9 cellular contexts compared by ENCODE assay signal in genomic region chr10:63421591-63421990, GRCh38. TPM values are rescaled to one million over a fixed set of nuclear protein-coding genes. Genes with fewer than 3 reads are reported as not detected.
A peak's percentile ranks its signal among the peaks of the same experiment; 100 is the strongest.
DNase-seq lines count a peak whose midpoint lies in the region; ATAC-seq, FAIRE-seq and TF ChIP-seq lines count a peak whose summit lies in the region.
"Had no signal": no experiment of that assay in that cellular context is flagged by ENCODE, and none has a peak within 500 bp of the region (broad histone marks: within the 10 kb centered on the region; RNA-seq: fewer than 3 reads in every experiment).

No MANE protein-coding gene starts in this region.

- H3K4me1 ChIP-seq in Loucy (ENCODE audit: insufficient read depth, low read length, poor library complexity, severe bottlenecking) (peaks cover 17% of the 10 kb centered on the region), aorta (ENCODE audit: control insufficient read depth in 1 of 2, insufficient read depth in 2 of 2, low read length in 2 of 2) (no peaks in the 10 kb centered on the region)

- DNase-seq in globus pallidus (ENCODE audit: low spot score) (peak; percentile 16), aorta (no peak), NCI-H1417 (lab: John Stamatoyannopoulos, UW) (no peak), RCC 7860 (ENCODE audit: low spot score) (no peak), SHP77 treated with DMSO at 0.1 percent for 48 hours (lab: John Stamatoyannopoulos, UW) (no peak)

- peaks cover 4% of the 10 kb centered on the region for H4K20me1 ChIP-seq in Loucy (ENCODE audit: insufficient read depth, low read length, poor library complexity, severe bottlenecking)

- no peak for FAIRE-seq in RCC 7860 (lab: Jason Lieb, UNC)

- peak overlapping the region; percentile 15 for H3K9ac ChIP-seq in Loucy (ENCODE audit: low read depth, low read length, poor library complexity, severe bottlenecking)
- H3K9ac ChIP-seq: KMS-11 had no signal

- H3K9me3 ChIP-seq in Loucy (ENCODE audit: insufficient read depth, low read depth, low read length) (no peaks in the 10 kb centered on the region), aorta (ENCODE audit: control insufficient read depth, low read length) (no peaks in the 10 kb centered on the region)

- H3K9me2 ChIP-seq in Loucy (replicated peaks; ENCODE audit: low read depth, low read length), result no peaks in the 10 kb centered on the region

- H3K4me2 ChIP-seq in Loucy (ENCODE audit: low read depth, low read length, poor library complexity, severe bottlenecking), result peak overlapping the region; percentile 60
- H3K4me2 ChIP-seq: KMS-11 had no signal

- H3K27ac ChIP-seq in aorta (ENCODE audit: low read depth in 1 of 2, low read length in 2 of 2), result no peak overlapping the region
- H3K27ac ChIP-seq: KMS-11 had no signal

- H3K4me3 ChIP-seq in Loucy (ENCODE audit: low read length, poor library complexity, severe bottlenecking) (peak overlapping the region; percentile 46), aorta (ENCODE audit: low read length in 2 of 2) (no peak overlapping the region)

- ATAC-seq in GM18517 (IDR thresholded peaks at IDR 0.05; ENCODE audit: unreplicated experiment), result peak; percentile 96
- ATAC-seq in GM21737 (IDR thresholded peaks at IDR 0.05; ENCODE audit: unreplicated experiment), result peak; percentile 96
- ATAC-seq in aorta (ENCODE audit: low FRiP score), result no peak

- H3F3A ChIP-seq in Loucy (ENCODE audit: low read depth), result peaks cover 5% of the 10 kb centered on the region; the same call in 1 of the 2 replicates

- intact Hi-C loops in aorta (cut with DNase I), result no loop called here

- no peak overlapping the region for H2AFZ ChIP-seq in Loucy (ENCODE audit: low read length)

- no peaks in the 10 kb centered on the region for H3K27me3 ChIP-seq in Loucy (ENCODE audit: insufficient read depth, low read length, poor library complexity, severe bottlenecking)
- H3K27me3 ChIP-seq in aorta (ENCODE audit: control insufficient read depth in 1 of 2, insufficient read depth in 2 of 2, low read length in 1 of 2), result no peaks in the 10 kb centered on the region

- no peak for TF ChIP-seq CTCF in Loucy (conservative IDR thresholded peaks at IDR 0.05; ENCODE audit: low read length)

- peaks cover 88% of the 10 kb centered on the region for H3K79me2 ChIP-seq in Loucy (ENCODE audit: insufficient read depth, low read length)

- H3K36me3 ChIP-seq in Loucy (ENCODE audit: insufficient read depth, low read length), result no peaks in the 10 kb centered on the region
- no peaks in the 10 kb centered on the region for H3K36me3 ChIP-seq in aorta (ENCODE audit: control insufficient read depth in 1 of 2, insufficient read depth in 2 of 2, low read length in 1 of 2)

RNA-seq across cellular contexts. Expression of gene JMJD1C, which starts 44.2 kb away (rescaled TPM):
- total RNA-seq in aorta, result 100 to 1,000 TPM; 103 to 108 TPM
- polyA plus RNA-seq in aorta, result 10 to 100 TPM; 21.9 to 34.1 TPM
